In the genomic region with DNA sequence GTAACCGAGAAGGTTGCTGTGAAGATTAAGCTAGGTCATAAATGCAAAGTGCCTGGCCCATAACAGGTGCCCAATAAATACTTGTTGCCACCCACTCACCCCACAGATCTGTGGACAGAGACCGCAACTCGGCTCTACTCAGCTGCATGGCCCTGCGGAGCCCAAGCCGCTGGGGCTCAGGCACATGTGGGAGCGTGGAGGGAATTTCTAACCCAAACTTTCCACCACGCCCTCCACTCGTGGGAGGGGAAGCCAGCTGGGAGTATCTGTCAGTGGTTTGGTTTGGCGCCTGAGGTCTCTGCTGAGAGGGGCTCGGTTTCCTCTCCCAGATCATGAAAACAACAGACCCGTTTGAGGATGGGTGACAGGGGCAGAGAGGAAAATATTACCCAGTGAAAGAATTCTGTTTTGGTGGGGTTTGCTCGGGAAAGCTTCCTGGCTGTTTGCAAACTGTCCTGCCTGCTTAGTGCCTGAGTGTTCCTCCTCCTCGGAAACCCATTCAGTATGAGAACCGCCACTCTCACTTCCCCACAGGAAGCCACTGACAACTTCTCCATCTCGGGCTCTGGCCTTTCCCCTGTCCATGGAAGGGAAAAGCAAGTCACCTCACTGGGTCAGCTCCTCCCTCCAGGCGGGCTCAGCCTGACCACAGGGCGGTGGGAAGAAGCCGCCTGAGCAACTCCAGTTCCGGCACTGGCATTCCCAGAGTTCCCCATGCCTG, we compare ENCODE assay signal across 8 cellular contexts.
A peak's percentile ranks its signal among the peaks of the same experiment; 100 is the strongest.
DNase-seq lines count a peak whose midpoint lies in the region; ATAC-seq and TF ChIP-seq lines count a peak whose summit lies in the region.
"Had no signal": no experiment of that assay in that cellular context is flagged by ENCODE, and none has a peak within 500 bp of the region (broad histone marks: within the 10 kb centered on the region; RNA-seq: fewer than 3 reads in every experiment).

No MANE protein-coding gene starts in this region.

- POLR2A ChIA-PET in activated CD4-positive, alpha-beta memory T cell treated with anti-CD3 and anti-CD28 coated beads, Interleukin-2, amount 10 ng/mL, durations not matched to agents 7 days and 5 days (lab: Charles Lee) = interaction anchor here (2.0 to 2.5 kb wide), 3 partner anchors 11 to 55 kb away, joined by 7 to 19 read pairs (median 16); no protein-coding TSS in a partner anchor

- no peak for TF ChIP-seq CTCF in foreskin keratinocyte (conservative IDR thresholded peaks at IDR 0.05)
- TF ChIP-seq CTCF in chondrocyte (IDR thresholded peaks at IDR 0.05) = no peak

- H3K4me3 Mint-ChIP-seq in activated CD4-positive, alpha-beta memory T cell treated with anti-CD3 and anti-CD28 coated beads, Interleukin-2, amount 10 ng/mL, durations not matched to agents 7 days and 5 days = peak overlapping the region; percentile 5
- H3K4me3 Mint-ChIP-seq in chondrocyte (ENCODE audit: unreplicated experiment) = no peak overlapping the region

- peak; percentile 52 for DNase-seq in activated CD4-positive, alpha-beta memory T cell treated with anti-CD3 and anti-CD28 coated beads, Interleukin-2, amount 10 ng/mL, durations not matched to agents 7 days and 5 days
- DNase-seq in fibroblast of peridontal ligament (ENCODE audit: extremely low read depth) (peak; percentile 24), foreskin keratinocyte (no peak), chondrocyte (ENCODE audit: low spot score) (no peak)
- peak; percentile 58 to 79 (median 62) for DNase-seq in stimulated activated CD4-positive, alpha-beta T cell treated with anti-CD3 and anti-CD28 coated beads, Interleukin-12 subunit alpha, Interleukin-12 subunit beta, amount 100 ng/mL, for 48 hours (ENCODE audit: low read depth in 2 of 3, low spot score in 1 of 3)

- H3K27ac ChIP-seq in foreskin keratinocyte = no peak overlapping the region

- ATAC-seq in GM19438 (IDR thresholded peaks at IDR 0.05; ENCODE audit: low read depth, unreplicated experiment) (peak; percentile 63), HG03520 (IDR thresholded peaks at IDR 0.05; ENCODE audit: unreplicated experiment) (peak; percentile 78), foreskin keratinocyte (no peak)
- ATAC-seq: body of pancreas had no signal

- peak overlapping the region; percentile 32 for H3K27ac Mint-ChIP-seq in activated CD4-positive, alpha-beta memory T cell treated with anti-CD3 and anti-CD28 coated beads, Interleukin-2, amount 10 ng/mL, durations not matched to agents 7 days and 5 days
- no peak overlapping the region for H3K27ac Mint-ChIP-seq in chondrocyte (ENCODE audit: unreplicated experiment)

- CTCF ChIA-PET in activated CD4-positive, alpha-beta memory T cell treated with anti-CD3 and anti-CD28 coated beads, Interleukin-2, amount 10 ng/mL, durations not matched to agents 7 days and 5 days (lab: Charles Lee) = interaction anchor here (1.3 to 4.6 kb wide), 6 partner anchors 9 to 134 kb away, joined by 3 to 15 read pairs (median 6); a partner anchor contains a TSS

- H3K27me3 Mint-ChIP-seq in activated CD4-positive, alpha-beta memory T cell treated with anti-CD3 and anti-CD28 coated beads, Interleukin-2, amount 10 ng/mL, durations not matched to agents 7 days and 5 days = no peaks in the 10 kb centered on the region
- H3K27me3 Mint-ChIP-seq in chondrocyte (ENCODE audit: low read depth) = no peaks in the 10 kb centered on the region

- H3K27me3 ChIP-seq in foreskin keratinocyte = peaks cover 20% of the 10 kb centered on the region
- H3K27me3 ChIP-seq: body of pancreas had no signal

- no peaks in the 10 kb centered on the region for H3K4me1 ChIP-seq in foreskin keratinocyte

- H3K4me1 Mint-ChIP-seq in activated CD4-positive, alpha-beta memory T cell treated with anti-CD3 and anti-CD28 coated beads, Interleukin-2, amount 10 ng/mL, durations not matched to agents 7 days and 5 days = peaks cover 62% of the 10 kb centered on the region
- H3K4me1 Mint-ChIP-seq in chondrocyte (ENCODE audit: low read depth) = peaks cover 74% of the 10 kb centered on the region

- H3K36me3 Mint-ChIP-seq in activated CD4-positive, alpha-beta memory T cell treated with anti-CD3 and anti-CD28 coated beads, Interleukin-2, amount 10 ng/mL, durations not matched to agents 7 days and 5 days (ENCODE audit: low read depth) = peaks cover 18% of the 10 kb centered on the region
- H3K36me3 Mint-ChIP-seq in chondrocyte (ENCODE audit: low read depth) = no peaks in the 10 kb centered on the region

- H3K9me3 Mint-ChIP-seq in activated CD4-positive, alpha-beta memory T cell treated with anti-CD3 and anti-CD28 coated beads, Interleukin-2, amount 10 ng/mL, durations not matched to agents 7 days and 5 days = no peaks in the 10 kb centered on the region
- no peaks in the 10 kb centered on the region for H3K9me3 Mint-ChIP-seq in chondrocyte (ENCODE audit: low read depth)

Comparison
In these comparisons a context has a peak if more than half of its experiments do, and no peak if none do; other contexts are left out.
1. DNase-seq: peak in activated CD4-positive, alpha-beta memory T cell treated with anti-CD3 and anti-CD28 coated beads, Interleukin-2, amount 10 ng/mL, durations not matched to agents 7 days and 5 days (single experiment), fibroblast of peridontal ligament (single experiment) and stimulated activated CD4-positive, alpha-beta T cell treated with anti-CD3 and anti-CD28 coated beads, Interleukin-12 subunit alpha, Interleukin-12 subunit beta, amount 100 ng/mL, for 48 hours (3 of 3); none in foreskin keratinocyte (0 of 2) and chondrocyte (single experiment).